Comparison of ENCODE assay signal across 23 cellular contexts in the genomic region with DNA sequence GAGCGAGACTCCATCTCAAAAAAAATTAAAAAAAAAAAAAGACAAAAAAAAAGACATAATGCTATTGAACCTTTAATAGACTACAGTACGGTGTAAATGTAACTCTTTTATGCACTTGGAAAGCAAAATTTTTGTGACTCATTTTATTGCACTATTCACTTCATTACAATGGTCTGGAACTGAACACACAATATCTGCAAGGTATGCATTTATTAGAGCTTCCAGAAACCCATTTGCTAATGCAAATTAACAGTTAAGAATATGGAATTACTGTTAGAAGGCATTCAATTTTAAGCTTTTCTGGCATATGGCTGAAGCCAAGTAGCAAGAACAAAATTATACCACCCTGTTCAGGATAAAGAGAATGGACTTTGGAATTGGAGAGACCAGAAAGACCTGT.
"Had no signal": no experiment of that assay in that cellular context is flagged by ENCODE, and none has a peak within 500 bp of the region (broad histone marks: within the 10 kb centered on the region; RNA-seq: fewer than 3 reads in every experiment).

No MANE protein-coding gene starts in this region.

- H3K4me2 ChIP-seq: hepatocyte had no signal

- H3K4me1 ChIP-seq: foreskin keratinocyte, gastroesophageal sphincter, left lung had no signal

- FAIRE-seq: endothelial cell of umbilical vein, frontal cortex, kidney had no signal

- H3K36me3 ChIP-seq: esophagus muscularis mucosa, gastroesophageal sphincter, heart left ventricle, left lung, lower lobe of right lung had no signal

- H2AFZ ChIP-seq: hepatocyte had no signal

- H3K79me2 ChIP-seq: hepatocyte had no signal

- DNase-seq: dermis blood vessel endothelial cell; dorsolateral prefrontal cortex; effector CD4-positive, alpha-beta T cell; effector memory CD4-positive, alpha-beta T cell; foreskin keratinocyte; heart left ventricle; hypothalamus; immature natural killer cell; islet precursor cell; kidney; kidney glomerular epithelial cell; left lung; left ventricle myocardium superior; lower lobe of right lung; mesenchymal stem cell; naive thymus-derived CD4-positive, alpha-beta T cell had no signal

- H3K36me3 Mint-ChIP-seq: naive thymus-derived CD4-positive, alpha-beta T cell had no signal

- H3K9me3 Mint-ChIP-seq: immature natural killer cell had no signal

- H3K27me3 ChIP-seq: esophagus muscularis mucosa, foreskin keratinocyte, gastroesophageal sphincter, hepatocyte, left lung had no signal

- ATAC-seq: foreskin keratinocyte; gastroesophageal sphincter; heart left ventricle; left lung; left ventricle myocardium superior; lower lobe of right lung; naive thymus-derived CD4-positive, alpha-beta T cell had no signal

- H3K9me3 ChIP-seq: esophagus muscularis mucosa, gastroesophageal sphincter, heart left ventricle, left lung, lower lobe of right lung had no signal

- H3K4me1 Mint-ChIP-seq: immature natural killer cell; mesothelial cell of epicardium; naive thymus-derived CD4-positive, alpha-beta T cell had no signal

- H3K4me3 ChIP-seq: coronary artery, dorsolateral prefrontal cortex, esophagus muscularis mucosa, gastroesophageal sphincter, heart left ventricle, hepatocyte, left lung, lower lobe of right lung had no signal

- H3K27ac Mint-ChIP-seq: immature natural killer cell; mesothelial cell of epicardium; naive thymus-derived CD4-positive, alpha-beta T cell had no signal

- H3K27ac ChIP-seq: coronary artery, dorsolateral prefrontal cortex, esophagus muscularis mucosa, foreskin keratinocyte, gastroesophageal sphincter, heart left ventricle, hepatocyte, left lung, lower lobe of right lung had no signal

- H3K4me3 Mint-ChIP-seq: immature natural killer cell; mesothelial cell of epicardium; naive thymus-derived CD4-positive, alpha-beta T cell had no signal
